ENCODE assay signal across 20 cellular contexts in the genomic region with DNA sequence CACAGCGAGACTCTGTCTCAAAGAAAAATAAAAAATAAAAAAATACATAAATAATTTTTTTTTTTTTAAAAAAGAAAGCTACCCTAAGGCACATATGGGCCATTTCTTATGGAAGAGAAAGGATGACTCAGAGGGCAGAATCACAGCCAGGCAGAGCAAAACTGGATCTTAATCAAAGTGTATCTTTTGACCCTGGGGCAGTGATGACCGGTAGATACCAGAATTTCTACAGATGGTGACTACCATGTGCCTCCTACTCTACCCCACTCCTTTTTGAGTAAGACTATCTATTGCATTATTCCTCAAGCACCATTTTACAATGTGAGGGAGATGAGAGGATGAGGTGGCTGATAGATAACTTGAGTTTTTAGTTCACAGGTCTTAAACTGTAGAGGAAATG. TPM values are rescaled to one million over a fixed set of nuclear protein-coding genes. Genes with fewer than 3 reads are reported as not detected.
DNase-seq lines count a peak whose midpoint lies in the region; ATAC-seq and TF ChIP-seq lines count a peak whose summit lies in the region.
"Had no signal": no experiment of that assay in that cellular context is flagged by ENCODE, and none has a peak within 500 bp of the region (broad histone marks: within the 10 kb centered on the region; RNA-seq: fewer than 3 reads in every experiment).

No MANE protein-coding gene starts in this region.

- H3K9me1 ChIP-seq in IMR-90 (ENCODE audit: insufficient read depth, low read length), result no peaks in the 10 kb centered on the region

- no peak overlapping the region for H4K91ac ChIP-seq in IMR-90 (ENCODE audit: insufficient read depth, low read depth, low read length)

- H3K4ac ChIP-seq in IMR-90 (ENCODE audit: low read depth, low read length), result no peak overlapping the region

- H3K4me1 Mint-ChIP-seq in naive thymus-derived CD4-positive, alpha-beta T cell, result peaks cover 16 to 57% (median 46%) of the 10 kb centered on the region in 7 donors

- peaks cover 35 to 76% (median 55%) of the 10 kb centered on the region in 5 donors for H3K36me3 Mint-ChIP-seq in naive thymus-derived CD4-positive, alpha-beta T cell

- H2AK5ac ChIP-seq in IMR-90 (ENCODE audit: low read depth, low read length), result no peak overlapping the region

- H3K18ac ChIP-seq in IMR-90 (ENCODE audit: low read depth, low read length), result no peak overlapping the region

- WGBS in IMR-90 (ENCODE audit: extremely low coverage in 2 of 2, insufficient read length in 1 of 2), 2 experiments, result no CpG with 5 or more reads among the region's 2 CpGs
- WGBS in mammary epithelial cell (ENCODE audit: low coverage, missing lambda C conversion rate), result 50% methylated on average over 2 of the region's 2 CpGs

- no peak overlapping the region for H3K56ac ChIP-seq in IMR-90 (ENCODE audit: extremely low read depth, insufficient read depth, low read length)

- H3K9ac ChIP-seq in IMR-90 (ENCODE audit: low read depth, low read length) (no peak overlapping the region), mammary epithelial cell (ENCODE audit: insufficient read depth, low read length) (no peak overlapping the region), MM.1S (ENCODE audit: low read length) (no peak overlapping the region)
- H3K9ac ChIP-seq: BLaER1 treated with 17β-estradiol and CSF1 and Interleukin-3, amounts not matched to agents 10 nM and 100 nM had no signal

- peaks cover 0 to 2% (median 0%) of the 10 kb centered on the region in 11 donors for H3K9me3 Mint-ChIP-seq in naive thymus-derived CD4-positive, alpha-beta T cell

- no peak overlapping the region for H3K4me2 ChIP-seq in IMR-90 (ENCODE audit: low read depth, low read length)
- H3K4me2 ChIP-seq in mammary epithelial cell (ENCODE audit: insufficient read depth, low read depth, low read length), result no peak overlapping the region
- no peak overlapping the region for H3K4me2 ChIP-seq in MM.1S (ENCODE audit: low read depth, low read length)
- H3K4me2 ChIP-seq: BLaER1 treated with 17β-estradiol and CSF1 and Interleukin-3, amounts not matched to agents 10 nM and 100 nM had no signal

- H3K23ac ChIP-seq in IMR-90 (ENCODE audit: low read depth, low read length), result no peak overlapping the region

- no peak overlapping the region for H2AFZ ChIP-seq in IMR-90 (replicated peaks; ENCODE audit: low read length, poor library complexity)
- no peak overlapping the region for H2AFZ ChIP-seq in mammary epithelial cell (ENCODE audit: low read depth, low read length)
- no peak overlapping the region for H2AFZ ChIP-seq in MM.1S (ENCODE audit: low read length)

- no peak overlapping the region for H3K4me3 ChIP-seq in IMR-90 (ENCODE audit: insufficient read depth, low read depth, low read length)
- no peak overlapping the region for H3K4me3 ChIP-seq in mammary epithelial cell (replicated peaks in 1 of 3; ENCODE audit: insufficient read depth in 1 of 3, low read depth in 2 of 3, low read length in 3 of 3)
- no peak overlapping the region for H3K4me3 ChIP-seq in naive thymus-derived CD4-positive, alpha-beta T cell (ENCODE audit: low read length)
- no peak overlapping the region for H3K4me3 ChIP-seq in MM.1S (ENCODE audit: low read length)
- H3K4me3 ChIP-seq: BLaER1 treated with 17β-estradiol and CSF1 and Interleukin-3, amounts not matched to agents 10 nM and 100 nM; GM12878; SK-N-MC had no signal

- in situ Hi-C loops in IMR-90 (cut with MboI; ENCODE audit: low sequenced_read_pairs) (no loop called here), mammary epithelial cell (cut with MboI; ENCODE audit: low sequenced_read_pairs in 2 of 2) (no loop called here)

- no peak overlapping the region for H3K14ac ChIP-seq in IMR-90 (replicated peaks; ENCODE audit: low read depth, low read length)

- dilution Hi-C loops in IMR-90 (cut with HindIII; ENCODE audit: low sequenced_read_pairs, unreplicated experiment) (no loop called here), mammary epithelial cell (cut with HindIII; ENCODE audit: low sequenced_read_pairs) (no loop called here)

- BruUV-seq in IMR-90 (replicated peaks; lab: Mats Ljungman, UMichigan) (no TSS peak), mammary epithelial cell (replicated peaks; lab: Mats Ljungman, UMichigan) (no TSS peak)

- no peak overlapping the region for H4K5ac ChIP-seq in IMR-90 (ENCODE audit: low read depth, low read length)

- CTCF ChIA-PET in IMR-90 (lab: Yijun Ruan, JAX), result no interaction called here
- CTCF ChIA-PET in mammary epithelial cell (lab: Charles Lee; ENCODE audit: low non-redundant PET), result no interaction called here
- CTCF ChIA-PET in naive thymus-derived CD4-positive, alpha-beta T cell (lab: Charles Lee), result no interaction called here

- intact Hi-C loops in IMR-90 (cut with micrococcal nuclease), result no loop called here
- intact Hi-C loops in mammary epithelial cell (cut with micrococcal nuclease), result no loop called here
- intact Hi-C loops in naive thymus-derived CD4-positive, alpha-beta T cell (cut with micrococcal nuclease), result no loop called here

- peak; percentile 77 for DNase-seq in EL
- peak; percentile 27 for DNase-seq in IMR-90
- peak; percentile 74 for DNase-seq in mammary epithelial cell
- no peak for DNase-seq in naive thymus-derived CD4-positive, alpha-beta T cell
- DNase-seq in MM.1S, result no peak
- DNase-seq in hypothalamus (lab: John Stamatoyannopoulos, UW), result no peak
- DNase-seq: COR-L47; DMS153; NCI-H1092; NCI-H2107; NCI-H345; NCI-H526 treated with DMSO at 0.1 percent for 48 hours; NK-92 treated with Interleukin-12 subunit alpha and Interleukin-12 subunit beta, amount 100 ng/mL, for 24 hours had no signal

- H3K27ac ChIP-seq in IMR-90 (ENCODE audit: insufficient read depth, low read length) (no peak overlapping the region), mammary epithelial cell (ENCODE audit: insufficient read depth, low read depth, low read length) (no peak overlapping the region), MM.1S (ENCODE audit: low read length) (no peak overlapping the region)
- H3K27ac ChIP-seq in naive thymus-derived CD4-positive, alpha-beta T cell (ENCODE audit: low read depth, low read length), result no peak overlapping the region
- H3K27ac ChIP-seq: BLaER1 treated with 17β-estradiol and CSF1 and Interleukin-3, amounts not matched to agents 10 nM and 100 nM; SK-N-MC had no signal

- H2BK5ac ChIP-seq in IMR-90 (ENCODE audit: low read depth, low read length, poor library complexity, severe bottlenecking), result no peak overlapping the region

- ATAC-seq in IMR-90 (ENCODE audit: low read depth) (peak; percentile 49), GM18861 (IDR thresholded peaks at IDR 0.05; ENCODE audit: unreplicated experiment) (no peak)
- no peak for ATAC-seq in naive thymus-derived CD4-positive, alpha-beta T cell
- ATAC-seq: GM12878, HCT116, Right ventricle myocardium inferior had no signal

- no peak for TF ChIP-seq RAD21 in IMR-90 (IDR thresholded peaks at IDR 0.05; ENCODE audit: low read length)

- no peak overlapping the region for H2AK9ac ChIP-seq in IMR-90 (replicated peaks; ENCODE audit: low read depth, low read length, poor library complexity)

- no peaks in the 10 kb centered on the region for H3K79me1 ChIP-seq in IMR-90 (ENCODE audit: low read depth in 1 of 2, low read length in 2 of 2)

- H3K79me2 ChIP-seq in mammary epithelial cell (ENCODE audit: insufficient read depth, low read length) (no peaks in the 10 kb centered on the region), MM.1S (ENCODE audit: low read length) (no peaks in the 10 kb centered on the region)

- no peak overlapping the region for H2BK15ac ChIP-seq in IMR-90 (ENCODE audit: low read depth, low read length)

- H3K4me1 ChIP-seq in IMR-90 (ENCODE audit: control insufficient read depth, insufficient read depth, low read length) (no peaks in the 10 kb centered on the region), mammary epithelial cell (ENCODE audit: insufficient read depth, low read length) (peaks cover 14% of the 10 kb centered on the region), MM.1S (ENCODE audit: low read length) (no peaks in the 10 kb centered on the region)
- H3K4me1 ChIP-seq in naive thymus-derived CD4-positive, alpha-beta T cell (ENCODE audit: control insufficient read depth in 2 of 2, insufficient read depth in 2 of 2, low read length in 2 of 2), result peaks cover 0 to 18% of the 10 kb centered on the region in 2 donors

- H4K20me1 ChIP-seq in IMR-90 (ENCODE audit: insufficient read depth, low read length) (no peaks in the 10 kb centered on the region), mammary epithelial cell (ENCODE audit: insufficient read depth, low read length) (no peaks in the 10 kb centered on the region), MM.1S (ENCODE audit: insufficient read depth, low read length) (no peaks in the 10 kb centered on the region)
- H4K20me1 ChIP-seq: BLaER1 treated with 17β-estradiol and CSF1 and Interleukin-3, amounts not matched to agents 10 nM and 100 nM had no signal

- peak overlapping the region in 7 of 9 donors; percentile 32 to 99 (median 88) for H3K27ac Mint-ChIP-seq in naive thymus-derived CD4-positive, alpha-beta T cell

- no peaks in the 10 kb centered on the region for H3K9me3 ChIP-seq in IMR-90 (ENCODE audit: control insufficient read depth, insufficient read depth, low read length)
- H3K9me3 ChIP-seq in mammary epithelial cell (replicated peaks; ENCODE audit: insufficient read depth, low read length), result no peaks in the 10 kb centered on the region
- no peaks in the 10 kb centered on the region for H3K9me3 ChIP-seq in naive thymus-derived CD4-positive, alpha-beta T cell (ENCODE audit: control insufficient read depth in 2 of 3, low read length in 3 of 3)
- no peaks in the 10 kb centered on the region for H3K9me3 ChIP-seq in MM.1S (replicated peaks; ENCODE audit: insufficient read depth, low read length)

- no peaks in the 10 kb centered on the region for H3K27me3 Mint-ChIP-seq in naive thymus-derived CD4-positive, alpha-beta T cell
- H3K27me3 Mint-ChIP-seq: IgD-negative memory B cell had no signal

- no peak overlapping the region for H4K8ac ChIP-seq in IMR-90 (ENCODE audit: low read depth in 2 of 2, low read length in 2 of 2)

- TF ChIP-seq POLR2A in IMR-90 (IDR thresholded peaks at IDR 0.05; ENCODE audit: low read depth, low read length), result no peak

- POLR2A ChIA-PET in IMR-90 (lab: Charles Lee; ENCODE audit: unreplicated experiment), result no interaction called here
- POLR2A ChIA-PET in naive thymus-derived CD4-positive, alpha-beta T cell (lab: Charles Lee), result no interaction called here

- no peaks in the 10 kb centered on the region for H3F3A ChIP-seq in MM.1S (ENCODE audit: insufficient read depth, low read length)

- no peaks in the 10 kb centered on the region for H3K9me2 ChIP-seq in MM.1S (replicated peaks; ENCODE audit: insufficient read depth, low read length)

- no peak overlapping the region for H2BK120ac ChIP-seq in IMR-90 (ENCODE audit: low read depth, low read length)

- H3K36me3 ChIP-seq in IMR-90 (ENCODE audit: control insufficient read depth, insufficient read depth, low read length), result peaks cover 49% of the 10 kb centered on the region
- peaks cover 2% of the 10 kb centered on the region for H3K36me3 ChIP-seq in mammary epithelial cell (ENCODE audit: insufficient read depth, low read length)
- H3K36me3 ChIP-seq in naive thymus-derived CD4-positive, alpha-beta T cell (ENCODE audit: control insufficient read depth in 2 of 3, insufficient read depth in 3 of 3, low read length in 3 of 3), result peaks cover 13 to 61% (median 34%) of the 10 kb centered on the region in 3 experiments
- H3K36me3 ChIP-seq in MM.1S (replicated peaks; ENCODE audit: insufficient read depth, low read length), result no peaks in the 10 kb centered on the region

- H3K4me3 Mint-ChIP-seq in naive thymus-derived CD4-positive, alpha-beta T cell, result peak overlapping the region in 3 of 10 donors; percentile 42 to 79 (median 74)
- H3K4me3 Mint-ChIP-seq: IgD-negative memory B cell had no signal

- H2BK20ac ChIP-seq in IMR-90 (ENCODE audit: low read depth, low read length), result no peak overlapping the region

- no peaks in the 10 kb centered on the region for H3K27me3 ChIP-seq in IMR-90 (ENCODE audit: control insufficient read depth, insufficient read depth, low read length)
- no peaks in the 10 kb centered on the region for H3K27me3 ChIP-seq in mammary epithelial cell (ENCODE audit: insufficient read depth, low read length)
- H3K27me3 ChIP-seq in naive thymus-derived CD4-positive, alpha-beta T cell (ENCODE audit: control insufficient read depth in 2 of 2, insufficient read depth in 2 of 2, low read length in 2 of 2), result no peaks in the 10 kb centered on the region
- H3K27me3 ChIP-seq in MM.1S (replicated peaks; ENCODE audit: insufficient read depth, low read length), result no peaks in the 10 kb centered on the region
- H3K27me3 ChIP-seq: BLaER1 treated with 17β-estradiol and CSF1 and Interleukin-3, amounts not matched to agents 10 nM and 100 nM had no signal

- TF ChIP-seq CTCF in IMR-90 (conservative IDR thresholded peaks at IDR 0.05; ENCODE audit: low read depth, low read length) (no peak), mammary epithelial cell (conservative IDR thresholded peaks at IDR 0.05 in 1 of 2, IDR thresholded peaks at IDR 0.05 in 1 of 2; ENCODE audit: extremely low read depth in 1 of 2, insufficient read depth in 1 of 2, low read depth in 1 of 2, low read length in 2 of 2) (no peak), MM.1S (IDR thresholded peaks at IDR 0.05; ENCODE audit: low read length) (no peak)

RNA-seq across cellular contexts. Expression of a gene that starts 26.0 kb away (rescaled TPM):
- total RNA-seq in IMR-90 (2012; rRNA removed) (9.3 and 10.0 TPM in 2 replicates), mammary epithelial cell (10 to 100 TPM in 1 of 2 donors, 1 to 10 TPM in 1; 9.4 to 10.2 TPM)
- polyA plus RNA-seq in IMR-90 (2012; rRNA removed) (2.9 and 3.4 TPM in 2 replicates), mammary epithelial cell (1.8 TPM)
- 1.6 and 2.5 TPM in 2 replicates for polyA plus RNA-seq in IMR-90 (2012; cell fraction: cytosol; rRNA removed)
- 2.9 and 8.2 TPM in 2 replicates for polyA plus RNA-seq in IMR-90 (2012; cell fraction: nucleus; rRNA removed; ENCODE audit: low replicate concordance)
- 31.2 TPM for polyA minus RNA-seq in mammary epithelial cell
- 10 to 100 TPM; 20.5 to 42.6 (median 23.6) TPM for total RNA-seq in naive thymus-derived CD4-positive, alpha-beta T cell
- 10 to 100 TPM; 10.2 to 17.0 TPM for polyA plus RNA-seq in naive thymus-derived CD4-positive, alpha-beta T cell

RNA-seq across cellular contexts. Expression of a gene that starts 46.1 kb away (rescaled TPM):
- total RNA-seq in IMR-90 (2012; rRNA removed), result 27.4 and 30.6 TPM in 2 replicates
- polyA plus RNA-seq in IMR-90 (2012; rRNA removed), result 34.5 and 35.5 TPM in 2 replicates
- 54.5 and 74.3 TPM in 2 replicates for polyA plus RNA-seq in IMR-90 (2012; cell fraction: cytosol; rRNA removed)
- 33.7 and 52.5 TPM in 2 replicates for polyA plus RNA-seq in IMR-90 (2012; cell fraction: nucleus; rRNA removed; ENCODE audit: low replicate concordance)
- 10 to 100 TPM; 27.7 to 36.0 TPM for total RNA-seq in mammary epithelial cell
- 36.2 TPM for polyA plus RNA-seq in mammary epithelial cell
- polyA minus RNA-seq in mammary epithelial cell, result 53.7 TPM
- 100 to 1,000 TPM in 1 of 5 experiments, 10 to 100 TPM in 4; 54.4 to 105 (median 87.9) TPM for total RNA-seq in naive thymus-derived CD4-positive, alpha-beta T cell
- polyA plus RNA-seq in naive thymus-derived CD4-positive, alpha-beta T cell, result 10 to 100 TPM; 42.8 to 49.2 TPM

Comparison
In these comparisons a context has a peak if more than half of its experiments do, and no peak if none do; other contexts are left out.
1. DNase-seq: peak in EL (single experiment), IMR-90 (single experiment) and mammary epithelial cell (single experiment); none in naive thymus-derived CD4-positive, alpha-beta T cell (0 of 9), MM.1S (single experiment) and hypothalamus (0 of 51).